15 cellular contexts compared by ENCODE assay signal in genomic region chr1:226097866-226098625, GRCh38. TPM values are rescaled to one million over a fixed set of nuclear protein-coding genes. Genes with fewer than 3 reads are reported as not detected.
DNase-seq lines count a peak whose midpoint lies in the region; ATAC-seq and TF ChIP-seq lines count a peak whose summit lies in the region.
"Had no signal": no experiment of that assay in that cellular context is flagged by ENCODE, and none has a peak within 500 bp of the region (broad histone marks: within the 10 kb centered on the region; RNA-seq: fewer than 3 reads in every experiment).

No MANE protein-coding gene starts in this region.

- H3K4ac ChIP-seq in mesendoderm (ENCODE audit: low read depth, low read length) = peak overlapping the region; percentile 10

- no peaks in the 10 kb centered on the region for H3K36me3 Mint-ChIP-seq in Caco-2 (ENCODE audit: insufficient read depth, unreplicated experiment)
- H3K36me3 Mint-ChIP-seq: activated CD4-positive, alpha-beta memory T cell treated with anti-CD3 and anti-CD28 coated beads for 36 hours; naive B cell had no signal

- peak overlapping the region; percentile 37 for H3K9ac ChIP-seq in mesendoderm (ENCODE audit: low read length)
- H3K9ac ChIP-seq: BLaER1 treated with 17β-estradiol and CSF1 and Interleukin-3, amounts not matched to agents 10 nM and 100 nM had no signal

- peaks cover 12% of the 10 kb centered on the region for H3K4me1 Mint-ChIP-seq in Caco-2 (ENCODE audit: low read depth, unreplicated experiment)

- H3K27ac ChIP-seq in mesendoderm (ENCODE audit: low read depth, low read length) = peak overlapping the region; percentile 84
- H3K27ac ChIP-seq: BLaER1 treated with 17β-estradiol and CSF1 and Interleukin-3, amounts not matched to agents 10 nM and 100 nM had no signal

- H2BK120ac ChIP-seq in mesendoderm (ENCODE audit: low read depth, low read length) = peak overlapping the region; percentile 14

- CTCF ChIA-PET in Caco-2 (lab: Charles Lee) = interaction anchor here (0.5 to 1.4 kb wide), 2 partner anchors 33 to 35 kb away, joined by 3 read pairs; no protein-coding TSS in a partner anchor

- H2AK5ac ChIP-seq in mesendoderm (ENCODE audit: low read length) = peak overlapping the region; percentile 94

- no peak overlapping the region for H3K27ac Mint-ChIP-seq in Caco-2 (ENCODE audit: unreplicated experiment)
- H3K27ac Mint-ChIP-seq: activated CD4-positive, alpha-beta memory T cell treated with anti-CD3 and anti-CD28 coated beads for 36 hours had no signal

- H3K79me1 ChIP-seq in mesendoderm (ENCODE audit: low read length) = no peaks in the 10 kb centered on the region

- no peaks in the 10 kb centered on the region for H3K27me3 ChIP-seq in mesendoderm (ENCODE audit: insufficient read depth, low read length, poor library complexity)
- H3K27me3 ChIP-seq in Caco-2 (replicated peaks; ENCODE audit: control insufficient read depth, insufficient read depth, low read length) = no peaks in the 10 kb centered on the region

- H3K79me2 ChIP-seq in mesendoderm (ENCODE audit: control insufficient read depth, insufficient read depth, low read length) = no peaks in the 10 kb centered on the region

- H3K18ac ChIP-seq in mesendoderm (ENCODE audit: low read length) = no peak overlapping the region

- intact Hi-C loops in Caco-2 (cut with micrococcal nuclease; ENCODE audit: unreplicated experiment) = no loop called here

- H4K5ac ChIP-seq in mesendoderm (ENCODE audit: low read length) = no peak overlapping the region

- no peaks in the 10 kb centered on the region for H3K27me3 Mint-ChIP-seq in Caco-2 (ENCODE audit: insufficient read depth, unreplicated experiment)

- H3K4me3 Mint-ChIP-seq in Caco-2 (ENCODE audit: unreplicated experiment) = no peak overlapping the region
- H3K4me3 Mint-ChIP-seq: activated CD4-positive, alpha-beta memory T cell treated with anti-CD3 and anti-CD28 coated beads for 36 hours had no signal

- DNase-seq in G401 (ENCODE audit: low spot score) (peak; percentile 94), RPMI7951 (ENCODE audit: low read depth) (peak; percentile 31), dermis blood vessel endothelial cell (peak; percentile 67), mesendoderm (peak; percentile 90), anterior cingulate cortex (lab: John Stamatoyannopoulos, UW) (no peak), SW480 (ENCODE audit: low spot score) (no peak), Caco-2 (no peak)
- DNase-seq: activated CD4-positive, alpha-beta memory T cell treated with anti-CD3 and anti-CD28 coated beads for 36 hours; activated effector memory CD4-positive, alpha-beta T cell treated with anti-CD3 and anti-CD28 coated beads, Interleukin-2, amount 50 U/mL, for 16 hours; hippocampal formation; naive B cell; NCI-H774 had no signal

- H3K36me3 ChIP-seq in mesendoderm (ENCODE audit: control insufficient read depth, insufficient read depth, low read length) = no peaks in the 10 kb centered on the region
- no peaks in the 10 kb centered on the region for H3K36me3 ChIP-seq in Caco-2 (ENCODE audit: control insufficient read depth, insufficient read depth, low read length)
- H3K36me3 ChIP-seq: BLaER1 treated with 17β-estradiol and CSF1 and Interleukin-3, amounts not matched to agents 10 nM and 100 nM had no signal

- no peak for TF ChIP-seq CTCF in Caco-2 (IDR thresholded peaks at IDR 0.05; ENCODE audit: insufficient read depth in 1 of 2, low read depth in 1 of 2, low read length in 1 of 2, severe bottlenecking in 1 of 2, unreplicated experiment in 1 of 2)

- H3K4me1 ChIP-seq in mesendoderm (ENCODE audit: control insufficient read depth, low read depth, low read length) (peaks cover 12% of the 10 kb centered on the region), Caco-2 (peaks cover 8% of the 10 kb centered on the region; the same call in 1 of the 2 replicates)

- no peak overlapping the region for H3K4me3 ChIP-seq in mesendoderm (ENCODE audit: low read length)
- no peak overlapping the region for H3K4me3 ChIP-seq in Caco-2 (ENCODE audit: low read depth, low read length)
- H3K4me3 ChIP-seq: BLaER1 treated with 17β-estradiol and CSF1 and Interleukin-3, amounts not matched to agents 10 nM and 100 nM had no signal

- peak overlapping the region; percentile 18 for H3K4me2 ChIP-seq in mesendoderm (ENCODE audit: low read length)
- H3K4me2 ChIP-seq: BLaER1 treated with 17β-estradiol and CSF1 and Interleukin-3, amounts not matched to agents 10 nM and 100 nM had no signal

- no peaks in the 10 kb centered on the region for H3K9me3 Mint-ChIP-seq in Caco-2 (ENCODE audit: unreplicated experiment)
- H3K9me3 Mint-ChIP-seq: activated CD4-positive, alpha-beta memory T cell treated with anti-CD3 and anti-CD28 coated beads for 36 hours; naive B cell had no signal

- in situ Hi-C loops in G401 (cut with HindIII; ENCODE audit: low sequenced_read_pairs) = no loop called here

- BruUV-seq in Caco-2 (replicated peaks; lab: Mats Ljungman, UMichigan) = no TSS peak

- no peak overlapping the region for H3K23ac ChIP-seq in mesendoderm (ENCODE audit: low read length)

- no peak for ATAC-seq in GM18519 (IDR thresholded peaks at IDR 0.05; ENCODE audit: low FRiP score, unreplicated experiment)
- ATAC-seq: left lobe of liver had no signal

- peak overlapping the region; percentile 77 for H3K56ac ChIP-seq in mesendoderm (ENCODE audit: low read length)

- H2BK5ac ChIP-seq in mesendoderm (ENCODE audit: low read length) = peak overlapping the region; percentile 96

- POLR2A ChIA-PET in Caco-2 (lab: Charles Lee) = interaction anchor here (0.5 to 1.6 kb wide), 2 partner anchors 36 to 90 kb away, joined by 4 to 5 read pairs; partner anchors contain the start of gene H3-3A

- no peak overlapping the region for H4K8ac ChIP-seq in mesendoderm (ENCODE audit: low read depth, low read length)

- H2BK15ac ChIP-seq in mesendoderm (replicated peaks; ENCODE audit: low read depth) = no peak overlapping the region

- WGBS in mesendoderm (ENCODE audit: extremely low coverage, insufficient coverage, low lambda C conversion rate) = no CpG with 5 or more reads among the region's 5 CpGs

- no peaks in the 10 kb centered on the region for H3K9me3 ChIP-seq in Caco-2
- H3K9me3 ChIP-seq: BLaER1 treated with 17β-estradiol and CSF1 and Interleukin-3, amounts not matched to agents 10 nM and 100 nM had no signal

RNA-seq across cellular contexts. Expression of gene H3-3A, which starts 35.5 kb away (rescaled TPM):
- 250 and 310 TPM in 2 replicates for total RNA-seq in G401 (2014; rRNA removed; shearing (Covaris generic))
- 376 and 427 TPM in 2 replicates for total RNA-seq in RPMI7951 (2014; rRNA removed; shearing (Covaris generic))
- total RNA-seq in dermis blood vessel endothelial cell = 205 and 269 TPM in 2 replicates
- polyA plus RNA-seq in mesendoderm (2013, experiment 1 of 2) = 2,059 TPM
- polyA plus RNA-seq in mesendoderm (2013, experiment 2 of 2) = 2,049 TPM
- total RNA-seq in Caco-2 (2022) = 512 and 554 TPM in 2 replicates

Comparison
In these comparisons a context has a peak if more than half of its experiments do, and no peak if none do; other contexts are left out.
1. DNase-seq: peak in G401 (single experiment), RPMI7951 (single experiment), dermis blood vessel endothelial cell (single experiment) and mesendoderm (single experiment); none in anterior cingulate cortex (0 of 58), SW480 (single experiment) and Caco-2 (0 of 2).